ENCODE assay signal across 8 cellular contexts in the genomic region with DNA sequence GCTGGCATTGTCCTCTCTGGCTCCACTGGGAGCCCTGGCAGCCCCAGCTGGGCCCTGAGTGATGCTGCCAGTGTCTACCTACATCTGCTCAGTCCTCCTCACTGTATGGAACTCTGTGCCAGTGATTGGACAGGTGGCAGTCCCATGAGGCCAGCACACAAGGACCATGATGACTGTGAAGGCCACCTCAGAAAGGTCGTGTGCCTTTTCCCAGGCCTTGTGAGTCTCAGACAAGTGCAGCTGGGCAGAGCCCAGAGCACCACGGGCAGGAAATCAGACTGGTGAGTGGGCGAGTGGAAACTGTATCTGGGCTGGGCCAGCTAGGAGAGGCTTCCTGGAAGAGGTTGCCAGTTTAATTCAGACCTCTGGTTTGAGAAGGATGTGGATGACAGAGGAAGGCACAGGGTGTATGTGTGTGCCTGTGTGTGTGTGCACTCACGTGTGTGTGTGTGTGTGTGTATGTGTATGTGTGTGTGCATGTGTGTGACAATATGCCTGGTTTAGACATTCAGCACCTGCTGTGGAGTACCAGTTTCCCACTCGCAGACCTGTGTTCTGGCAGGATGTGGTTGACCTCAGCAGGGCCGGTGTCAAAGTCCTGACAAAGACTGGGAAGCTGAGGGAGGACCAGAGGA. TPM values are rescaled to one million over a fixed set of nuclear protein-coding genes. Genes with fewer than 3 reads are reported as not detected.
DNase-seq lines count a peak whose midpoint lies in the region; ATAC-seq, FAIRE-seq and TF ChIP-seq lines count a peak whose summit lies in the region.

No MANE protein-coding gene starts in this region.

- dilution Hi-C loops in endothelial cell of umbilical vein (cut with MboI; ENCODE audit: extremely low pct_ligation_motif_present, low sequenced_read_pairs): no loop called here

- H3K9me2 ChIP-seq in PC-3 (replicated peaks; ENCODE audit: low read length): no peaks in the 10 kb centered on the region

- H3F3A ChIP-seq in PC-3 (ENCODE audit: low read length, unreplicated experiment): no peaks in the 10 kb centered on the region

- CTCF ChIA-PET in activated CD4-positive, alpha-beta T cell treated with anti-CD3 and anti-CD28 coated beads for 36 hours (lab: Charles Lee): interaction anchor here (0.6 to 6.7 kb wide), 9 partner anchors 9 to 748 kb away, joined by 3 to 41 read pairs (median 5); partner anchors contain the start of gene MAPKAPK3
- CTCF ChIA-PET in PC-3 (lab: Charles Lee): no interaction called here
- CTCF ChIA-PET in endothelial cell of umbilical vein (lab: Charles Lee): interaction anchor here (1.9 kb wide), 1 partner anchor 29 kb away, joined by 5 read pairs; no protein-coding TSS in a partner anchor

- FAIRE-seq in endothelial cell of umbilical vein (lab: Jason Lieb, UNC): no peak

- no peaks in the 10 kb centered on the region for H3K9me3 ChIP-seq in PC-3 (ENCODE audit: low read length)
- H3K9me3 ChIP-seq in endothelial cell of umbilical vein (replicated peaks; ENCODE audit: control insufficient read depth, insufficient read depth, low read length): no peaks in the 10 kb centered on the region
- no peaks in the 10 kb centered on the region for H3K9me3 ChIP-seq in thymus (ENCODE audit: control insufficient read depth)

- H4K20me1 ChIP-seq in PC-3 (ENCODE audit: low read length) (no peaks in the 10 kb centered on the region), endothelial cell of umbilical vein (replicated peaks; ENCODE audit: control insufficient read depth, extremely low read depth, insufficient read depth, low read length) (no peaks in the 10 kb centered on the region)

- intact Hi-C loops in activated CD4-positive, alpha-beta T cell treated with anti-CD3 and anti-CD28 coated beads for 36 hours (cut with DNase I, micrococcal nuclease): loop anchor here in 1 of 2 experiments (1.0 kb wide), 1 partner anchor 12 kb away; no protein-coding TSS in a partner anchor
- intact Hi-C loops in PC-3 (cut with micrococcal nuclease): loop anchor here (5.0 kb wide), 1 partner anchor 348 kb away; no protein-coding TSS in a partner anchor
- intact Hi-C loops in endothelial cell of umbilical vein (cut with micrococcal nuclease): no loop called here

- peaks cover 69% of the 10 kb centered on the region for H3K36me3 Mint-ChIP-seq in activated CD4-positive, alpha-beta T cell treated with anti-CD3 and anti-CD28 coated beads for 36 hours (ENCODE audit: low read depth)

- H3K9ac ChIP-seq in PC-3 (ENCODE audit: low read length) (no peak overlapping the region), endothelial cell of umbilical vein (replicated peaks; ENCODE audit: extremely low read depth, insufficient read depth, low read length) (no peak overlapping the region)

- TF ChIP-seq POLR2A in endothelial cell of umbilical vein (IDR thresholded peaks at IDR 0.05; ENCODE audit: low read depth, low read length): no peak

- no peaks in the 10 kb centered on the region for H3K9me3 Mint-ChIP-seq in activated CD4-positive, alpha-beta T cell treated with anti-CD3 and anti-CD28 coated beads for 36 hours (ENCODE audit: low read depth)

- DNase-seq in activated CD4-positive, alpha-beta T cell treated with anti-CD3 and anti-CD28 coated beads for 36 hours: peak; percentile 87
- no peak for DNase-seq in activated CD4-positive, alpha-beta T cell treated with anti-CD3 and anti-CD28 coated beads for 1 hour
- DNase-seq in PC-3 (no peak), endothelial cell of umbilical vein (ENCODE audit: low read depth, low spot score) (peak; percentile 40), SHP77 treated with DMSO at 0.1 percent for 48 hours (lab: John Stamatoyannopoulos, UW) (no peak), foreskin melanocyte (no peak), NCI-H526 treated with DMSO at 0.1 percent for 48 hours (lab: John Stamatoyannopoulos, UW) (no peak)

- TF ChIP-seq CTCF in PC-3 (conservative IDR thresholded peaks at IDR 0.05; ENCODE audit: low read depth, low read length) (no peak), endothelial cell of umbilical vein (IDR thresholded peaks at IDR 0.05; ENCODE audit: extremely low read depth in 1 of 2, insufficient read depth in 1 of 2, low read depth in 1 of 2, low read length in 2 of 2) (no peak)

- H3K79me2 ChIP-seq in PC-3 (ENCODE audit: low read length): peaks cover 95% of the 10 kb centered on the region
- H3K79me2 ChIP-seq in endothelial cell of umbilical vein (ENCODE audit: control insufficient read depth, insufficient read depth, low read length): no peaks in the 10 kb centered on the region

- POLR2A ChIA-PET in activated CD4-positive, alpha-beta T cell treated with anti-CD3 and anti-CD28 coated beads for 36 hours (lab: Charles Lee): interaction anchor here (0.6 to 1.1 kb wide), 4 partner anchors 15 to 876 kb away, joined by 3 to 7 read pairs (median 4); partner anchors contain the start of gene DCAF1
- POLR2A ChIA-PET in PC-3 (lab: Charles Lee; ENCODE audit: unreplicated experiment): interaction anchor here (0.7 kb wide), 1 partner anchor 11 kb away, joined by 3 read pairs; no protein-coding TSS in a partner anchor
- POLR2A ChIA-PET in endothelial cell of umbilical vein (lab: Charles Lee): no interaction called here

- peak overlapping the region; percentile 65 for H3K4me3 Mint-ChIP-seq in activated CD4-positive, alpha-beta T cell treated with anti-CD3 and anti-CD28 coated beads for 36 hours

- H3K4me3 ChIP-seq in PC-3 (ENCODE audit: low read length) (no peak overlapping the region), endothelial cell of umbilical vein (replicated peaks in 1 of 3; ENCODE audit: insufficient read depth in 1 of 3, low read depth in 1 of 3, low read length in 3 of 3) (no peak overlapping the region), thymus (ENCODE audit: low read length) (no peak overlapping the region)

- H3K27ac Mint-ChIP-seq in activated CD4-positive, alpha-beta T cell treated with anti-CD3 and anti-CD28 coated beads for 36 hours: peak overlapping the region; percentile 93

- peaks cover 92% of the 10 kb centered on the region for H3K4me1 ChIP-seq in PC-3 (ENCODE audit: insufficient read depth, low read length)
- peaks cover 7% of the 10 kb centered on the region for H3K4me1 ChIP-seq in endothelial cell of umbilical vein (ENCODE audit: control insufficient read depth, extremely low read depth, insufficient read depth, low read length)
- peaks cover 79% of the 10 kb centered on the region for H3K4me1 ChIP-seq in thymus (ENCODE audit: control insufficient read depth, insufficient read depth, low read length)

- WGBS in thymus: 3% methylated on average over 6 of the region's 6 CpGs

- peaks cover 94% of the 10 kb centered on the region for H3K4me1 Mint-ChIP-seq in activated CD4-positive, alpha-beta T cell treated with anti-CD3 and anti-CD28 coated beads for 36 hours

- no TSS peak for BruUV-seq in PC-3 (replicated peaks; lab: Mats Ljungman, UMichigan)
- BruUV-seq in endothelial cell of umbilical vein (replicated peaks; lab: Mats Ljungman, UMichigan): no TSS peak

- H3K4me2 ChIP-seq in PC-3 (ENCODE audit: low read length): peak overlapping the region; percentile 52
- no peak overlapping the region for H3K4me2 ChIP-seq in endothelial cell of umbilical vein (ENCODE audit: insufficient read depth, low read length)

- H3K27ac ChIP-seq in PC-3 (ENCODE audit: low read length): 0 out of 2 replicates have a peak overlapping the region, but pooled peaks have one; percentile 6
- H3K27ac ChIP-seq in endothelial cell of umbilical vein (ENCODE audit: insufficient read depth, low read depth, low read length): no peak overlapping the region
- H3K27ac ChIP-seq in thymus (ENCODE audit: low read depth): peak overlapping the region; percentile 83

- H3K36me3 ChIP-seq in PC-3 (ENCODE audit: low read depth, low read length) (peaks cover 17% of the 10 kb centered on the region), endothelial cell of umbilical vein (ENCODE audit: control insufficient read depth in 2 of 2, extremely low read depth in 1 of 2, insufficient read depth in 2 of 2, low read length in 2 of 2) (no peaks in the 10 kb centered on the region), thymus (ENCODE audit: control insufficient read depth, insufficient read depth) (peaks cover 7% of the 10 kb centered on the region)

- no peak overlapping the region for H2AFZ ChIP-seq in PC-3 (ENCODE audit: low read length)
- H2AFZ ChIP-seq in endothelial cell of umbilical vein (ENCODE audit: low read depth, low read length): no peak overlapping the region

- ATAC-seq in activated CD4-positive, alpha-beta T cell treated with anti-CD3 and anti-CD28 coated beads for 36 hours: peak; percentile 78
- no peak for ATAC-seq in PC-3

- no peaks in the 10 kb centered on the region for H3K27me3 ChIP-seq in PC-3 (ENCODE audit: low read length)
- H3K27me3 ChIP-seq in endothelial cell of umbilical vein (ENCODE audit: control insufficient read depth in 2 of 2, insufficient read depth in 2 of 2, low read length in 2 of 2): no peaks in the 10 kb centered on the region
- H3K27me3 ChIP-seq in thymus (ENCODE audit: control insufficient read depth, insufficient read depth): no peaks in the 10 kb centered on the region

- H3K9me1 ChIP-seq in endothelial cell of umbilical vein (replicated peaks; ENCODE audit: control insufficient read depth, extremely low read depth, insufficient read depth, low read length): no peaks in the 10 kb centered on the region

- H3K27me3 Mint-ChIP-seq in activated CD4-positive, alpha-beta T cell treated with anti-CD3 and anti-CD28 coated beads for 36 hours: no peaks in the 10 kb centered on the region

RNA-seq across cellular contexts. Expression of gene MAPKAPK3, which starts 7.0 kb away (rescaled TPM):
- 100 to 1,000 TPM; 178 to 218 TPM for total RNA-seq in activated CD4-positive, alpha-beta T cell treated with anti-CD3 and anti-CD28 coated beads for 36 hours
- total RNA-seq in PC-3 (2014; rRNA removed): 142 and 174 TPM in 2 replicates
- total RNA-seq in endothelial cell of umbilical vein: 18.5 and 21.3 TPM in 2 replicates
- 30.5 and 33.2 TPM in 2 replicates for polyA plus RNA-seq in endothelial cell of umbilical vein
- 23.6 and 24.2 TPM in 2 replicates for polyA plus RNA-seq in endothelial cell of umbilical vein (2011; cell fraction: cytosol; rRNA removed)
- 16.2 and 19.2 TPM in 2 replicates for polyA plus RNA-seq in endothelial cell of umbilical vein (2011; cell fraction: nucleus; rRNA removed)
- polyA plus RNA-seq in endothelial cell of umbilical vein (2012): 19.3 and 22.6 TPM in 2 replicates
- polyA minus RNA-seq in endothelial cell of umbilical vein: 29.2 TPM in 2 replicates
- polyA minus RNA-seq in endothelial cell of umbilical vein (2011; cell fraction: cytosol; rRNA and poly(A)+ RNA removed): 29.8 TPM
- 7.6 and 8.9 TPM in 2 replicates for polyA minus RNA-seq in endothelial cell of umbilical vein (2011; cell fraction: nucleus; rRNA and poly(A)+ RNA removed)
- polyA plus RNA-seq in thymus: 24.9 TPM

RNA-seq across cellular contexts. Expression of gene CISH, which starts 12.4 kb away (rescaled TPM):
- 100 to 1,000 TPM; 265 to 269 TPM for total RNA-seq in activated CD4-positive, alpha-beta T cell treated with anti-CD3 and anti-CD28 coated beads for 36 hours
- total RNA-seq in PC-3 (2014; rRNA removed) (1.6 and 2.3 TPM in 2 replicates), endothelial cell of umbilical vein (2.2 and 2.5 TPM in 2 replicates)
- polyA plus RNA-seq in endothelial cell of umbilical vein (4.1 and 5.8 TPM in 2 replicates), thymus (7.0 TPM)
- 2.4 and 2.9 TPM in 2 replicates for polyA plus RNA-seq in endothelial cell of umbilical vein (2011; cell fraction: cytosol; rRNA removed)
- polyA plus RNA-seq in endothelial cell of umbilical vein (2011; cell fraction: nucleus; rRNA removed): 2.1 and 3.5 TPM in 2 replicates
- 1.6 and 2.1 TPM in 2 replicates for polyA plus RNA-seq in endothelial cell of umbilical vein (2012)
- 4.7 and 6.0 TPM in 2 replicates for polyA minus RNA-seq in endothelial cell of umbilical vein
- 1.4 TPM for polyA minus RNA-seq in endothelial cell of umbilical vein (2011; cell fraction: cytosol; rRNA and poly(A)+ RNA removed)
- 1.8 and 2.0 TPM in 2 replicates for polyA minus RNA-seq in endothelial cell of umbilical vein (2011; cell fraction: nucleus; rRNA and poly(A)+ RNA removed)

RNA-seq across cellular contexts. Expression of gene DOCK3, which starts 50.8 kb away (rescaled TPM):
- total RNA-seq in activated CD4-positive, alpha-beta T cell treated with anti-CD3 and anti-CD28 coated beads for 36 hours: 1 to 10 TPM; 2.5 to 2.6 TPM
- total RNA-seq in PC-3 (2014; rRNA removed) (under 0.01 and 0.15 TPM in 2 replicates), endothelial cell of umbilical vein (0.13 and 0.16 TPM in 2 replicates)
- polyA plus RNA-seq in endothelial cell of umbilical vein (0.08 TPM in 2 replicates), thymus (0.21 TPM)
- 0.05 and 0.07 TPM in 2 replicates for polyA plus RNA-seq in endothelial cell of umbilical vein (2011; cell fraction: cytosol; rRNA removed)
- 0.27 and 0.32 TPM in 2 replicates for polyA plus RNA-seq in endothelial cell of umbilical vein (2011; cell fraction: nucleus; rRNA removed)
- polyA plus RNA-seq in endothelial cell of umbilical vein (2012): 0.10 and 0.20 TPM in 2 replicates
- polyA minus RNA-seq in endothelial cell of umbilical vein: 0.36 TPM in 2 replicates
- 0.20 TPM for polyA minus RNA-seq in endothelial cell of umbilical vein (2011; cell fraction: cytosol; rRNA and poly(A)+ RNA removed)
- polyA minus RNA-seq in endothelial cell of umbilical vein (2011; cell fraction: nucleus; rRNA and poly(A)+ RNA removed): 0.24 TPM in 2 replicates

RNA-seq across cellular contexts. Expression of gene HEMK1, which starts 54.6 kb away (rescaled TPM):
- total RNA-seq in activated CD4-positive, alpha-beta T cell treated with anti-CD3 and anti-CD28 coated beads for 36 hours: 10 to 100 TPM; 61.6 to 77.7 TPM
- 20.3 and 22.2 TPM in 2 replicates for total RNA-seq in PC-3 (2014; rRNA removed)
- total RNA-seq in endothelial cell of umbilical vein: 12.0 and 15.2 TPM in 2 replicates
- 14.2 and 15.9 TPM in 2 replicates for polyA plus RNA-seq in endothelial cell of umbilical vein
- 10.9 and 11.8 TPM in 2 replicates for polyA plus RNA-seq in endothelial cell of umbilical vein (2011; cell fraction: cytosol; rRNA removed)
- 43.3 and 45.6 TPM in 2 replicates for polyA plus RNA-seq in endothelial cell of umbilical vein (2011; cell fraction: nucleus; rRNA removed)
- polyA plus RNA-seq in endothelial cell of umbilical vein (2012): 9.4 and 11.9 TPM in 2 replicates
- polyA minus RNA-seq in endothelial cell of umbilical vein: 10.5 and 11.2 TPM in 2 replicates
- polyA minus RNA-seq in endothelial cell of umbilical vein (2011; cell fraction: cytosol; rRNA and poly(A)+ RNA removed): 3.8 TPM
- polyA minus RNA-seq in endothelial cell of umbilical vein (2011; cell fraction: nucleus; rRNA and poly(A)+ RNA removed): 10.7 and 14.8 TPM in 2 replicates
- 43.4 TPM for polyA plus RNA-seq in thymus

RNA-seq across cellular contexts. Expression of gene C3orf18, which starts 56.4 kb away (rescaled TPM):
- total RNA-seq in activated CD4-positive, alpha-beta T cell treated with anti-CD3 and anti-CD28 coated beads for 36 hours: 10 to 100 TPM; 31.7 to 31.9 TPM
- total RNA-seq in PC-3 (2014; rRNA removed) (31.2 and 33.9 TPM in 2 replicates), endothelial cell of umbilical vein (1.7 and 2.6 TPM in 2 replicates)
- polyA plus RNA-seq in endothelial cell of umbilical vein (2.7 and 2.9 TPM in 2 replicates), thymus (4.3 TPM)
- 1.9 and 2.2 TPM in 2 replicates for polyA plus RNA-seq in endothelial cell of umbilical vein (2011; cell fraction: cytosol; rRNA removed)
- polyA plus RNA-seq in endothelial cell of umbilical vein (2011; cell fraction: nucleus; rRNA removed): 4.2 and 5.2 TPM in 2 replicates
- polyA plus RNA-seq in endothelial cell of umbilical vein (2012): 2.3 and 2.4 TPM in 2 replicates
- polyA minus RNA-seq in endothelial cell of umbilical vein: 2.2 and 2.3 TPM in 2 replicates
- 0.92 TPM for polyA minus RNA-seq in endothelial cell of umbilical vein (2011; cell fraction: cytosol; rRNA and poly(A)+ RNA removed)
- polyA minus RNA-seq in endothelial cell of umbilical vein (2011; cell fraction: nucleus; rRNA and poly(A)+ RNA removed): 0.77 and 1.5 TPM in 2 replicates

Comparison
In these comparisons a context has a peak if more than half of its experiments do, and no peak if none do; other contexts are left out.
1. DNase-seq: peak in activated CD4-positive, alpha-beta T cell treated with anti-CD3 and anti-CD28 coated beads for 36 hours (single experiment) and endothelial cell of umbilical vein (single experiment); none in activated CD4-positive, alpha-beta T cell treated with anti-CD3 and anti-CD28 coated beads for 1 hour (single experiment), PC-3 (single experiment), SHP77 treated with DMSO at 0.1 percent for 48 hours (single experiment), foreskin melanocyte (single experiment) and NCI-H526 treated with DMSO at 0.1 percent for 48 hours (single experiment).
2. RNA of gene CISH, which starts 12.4 kb away (total RNA-seq): 265 to 269 TPM in activated CD4-positive, alpha-beta T cell treated with anti-CD3 and anti-CD28 coated beads for 36 hours; 1.6 to 2.3 TPM in PC-3 and 2.2 to 2.5 TPM in endothelial cell of umbilical vein; every median in the first group is over 10 times any median in the second.